16 cellular contexts compared by ENCODE assay signal in the genomic region with DNA sequence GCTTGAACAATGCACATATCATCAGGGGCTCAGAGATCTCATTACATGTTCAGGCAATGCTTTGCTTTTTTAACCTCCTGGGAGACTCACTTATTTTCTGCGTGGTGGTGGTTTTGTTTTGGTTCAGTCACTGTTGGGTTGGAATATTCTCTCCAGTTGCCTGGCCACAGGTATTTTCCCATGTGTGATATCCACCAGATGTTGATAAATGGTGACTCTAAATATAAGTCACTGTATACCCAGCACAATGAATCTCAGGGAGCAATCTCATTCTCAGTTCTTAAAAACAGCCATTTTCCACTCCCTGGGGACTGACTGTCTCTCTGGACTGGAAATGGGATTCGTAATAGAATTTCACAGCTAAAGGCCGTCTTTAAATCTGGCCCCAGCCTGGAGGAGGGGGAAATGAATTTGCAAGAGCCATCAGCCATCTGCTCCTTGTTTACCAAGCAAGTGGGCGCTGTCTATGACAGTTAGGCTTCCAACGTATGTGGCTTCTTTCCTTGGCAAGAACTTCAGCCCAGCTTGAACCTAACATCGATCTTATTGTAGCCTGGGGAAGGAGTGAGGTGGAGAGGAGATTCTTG.
DNase-seq lines count a peak whose midpoint lies in the region; ATAC-seq and TF ChIP-seq lines count a peak whose summit lies in the region.
"Had no signal": no experiment of that assay in that cellular context is flagged by ENCODE, and none has a peak within 500 bp of the region (broad histone marks: within the 10 kb centered on the region; RNA-seq: fewer than 3 reads in every experiment).

No MANE protein-coding gene starts in this region.

- H3K27ac Mint-ChIP-seq in activated T-cell treated with anti-CD3 and anti-CD28 coated beads, Interleukin-2, amount 50 U/mL, for 72 hours, result no peak overlapping the region
- H3K27ac Mint-ChIP-seq: naive thymus-derived CD4-positive, alpha-beta T cell had no signal

- no peaks in the 10 kb centered on the region for H3K36me3 ChIP-seq in adipocyte (ENCODE audit: control insufficient read depth, insufficient read depth, low read length, severe bottlenecking)
- H3K36me3 ChIP-seq in vagina, result no peaks in the 10 kb centered on the region

- TF ChIP-seq CTCF in vagina (IDR thresholded peaks at IDR 0.05), result no peak

- peaks cover 19% of the 10 kb centered on the region for H3K4me1 ChIP-seq in adipocyte (ENCODE audit: control insufficient read depth, insufficient read depth, low read length)
- H3K4me1 ChIP-seq in vagina, result peaks cover 7% of the 10 kb centered on the region

- H3K9ac ChIP-seq in adipocyte (ENCODE audit: low read length), result no peak overlapping the region

- H3K9me3 ChIP-seq in adipocyte (ENCODE audit: control insufficient read depth, low read length) (no peaks in the 10 kb centered on the region), vagina (no peaks in the 10 kb centered on the region)
- H3K9me3 ChIP-seq: A549 had no signal

- TF ChIP-seq POLR2A in vagina (IDR thresholded peaks at IDR 0.05), result no peak

- H3K4me1 Mint-ChIP-seq in activated T-cell treated with anti-CD3 and anti-CD28 coated beads, Interleukin-2, amount 50 U/mL, for 72 hours (ENCODE audit: low read depth), result no peaks in the 10 kb centered on the region
- H3K4me1 Mint-ChIP-seq: naive thymus-derived CD4-positive, alpha-beta T cell had no signal

- no peak for ATAC-seq in activated T-cell treated with anti-CD3 and anti-CD28 coated beads, Interleukin-2, amount 50 U/mL, for 72 hours (replicated peaks in 1 of 2)
- ATAC-seq in GM18511 (IDR thresholded peaks at IDR 0.05; ENCODE audit: unreplicated experiment), result no peak
- ATAC-seq: naive thymus-derived CD4-positive, alpha-beta T cell; WTC11 had no signal

- peaks cover 1 to 4% of the 10 kb centered on the region in 2 donors for H3K9me3 Mint-ChIP-seq in activated T-cell treated with anti-CD3 and anti-CD28 coated beads, Interleukin-2, amount 50 U/mL, for 72 hours
- H3K9me3 Mint-ChIP-seq: WTC11 had no signal

- DNase-seq in A172 (ENCODE audit: low spot score) (peak; percentile 48), HS-5 (ENCODE audit: low read depth) (peak; percentile 41), adipocyte (ENCODE audit: low read depth) (peak; percentile 40), hepatic stellate cell (ENCODE audit: low spot score) (peak; percentile 7), HUDEP-2 (lab: John Stamatoyannopoulos, UW; ENCODE audit: unreplicated experiment in 76 of 76) (no peak), vagina (ENCODE audit: extremely low spot score in 2 of 2) (no peak)
- DNase-seq in activated T-cell treated with anti-CD3 and anti-CD28 coated beads, Interleukin-2, amount 50 U/mL, for 72 hours, result no peak
- DNase-seq: central memory CD4-positive, alpha-beta T cell; DND-41; islet precursor cell; MM.1S; naive thymus-derived CD4-positive, alpha-beta T cell; SHP77 had no signal

- no peak overlapping the region for H3K4me3 ChIP-seq in adipocyte (ENCODE audit: low read length)
- H3K4me3 ChIP-seq in vagina, result no peak overlapping the region
- H3K4me3 ChIP-seq: A549 had no signal

- intact Hi-C loops in vagina (cut with DNase I), result no loop called here

- H3K27me3 ChIP-seq in adipocyte (replicated peaks; ENCODE audit: control insufficient read depth, insufficient read depth, low read length), result no peaks in the 10 kb centered on the region
- no peaks in the 10 kb centered on the region for H3K27me3 ChIP-seq in vagina

- no peak overlapping the region for H3K27ac ChIP-seq in vagina

- H3K27me3 Mint-ChIP-seq in activated T-cell treated with anti-CD3 and anti-CD28 coated beads, Interleukin-2, amount 50 U/mL, for 72 hours (ENCODE audit: low read depth), result no peaks in the 10 kb centered on the region
- H3K27me3 Mint-ChIP-seq: naive thymus-derived CD4-positive, alpha-beta T cell had no signal

- no peak overlapping the region for H3K4me3 Mint-ChIP-seq in activated T-cell treated with anti-CD3 and anti-CD28 coated beads, Interleukin-2, amount 50 U/mL, for 72 hours
- H3K4me3 Mint-ChIP-seq: naive thymus-derived CD4-positive, alpha-beta T cell; WTC11 had no signal

- H3K36me3 Mint-ChIP-seq in activated T-cell treated with anti-CD3 and anti-CD28 coated beads, Interleukin-2, amount 50 U/mL, for 72 hours (ENCODE audit: insufficient read depth in 2 of 2), result no peaks in the 10 kb centered on the region
- H3K36me3 Mint-ChIP-seq: naive thymus-derived CD4-positive, alpha-beta T cell; WTC11 had no signal

Comparison
In these comparisons a context has a peak if more than half of its experiments do, and no peak if none do; other contexts are left out.
1. DNase-seq: peak in A172 (single experiment), HS-5 (single experiment), adipocyte (single experiment) and hepatic stellate cell (single experiment); none in HUDEP-2 (0 of 76), activated T-cell treated with anti-CD3 and anti-CD28 coated beads, Interleukin-2, amount 50 U/mL, for 72 hours (0 of 2) and vagina (0 of 2).